ENCODE assay signal across 6 cellular contexts in genomic region chr12:131286301-131286700, GRCh38.
DNase-seq lines count a peak whose midpoint lies in the region; ATAC-seq, FAIRE-seq and TF ChIP-seq lines count a peak whose summit lies in the region.
"Not testable (repeated sequence)": the region's sequence is repeated elsewhere in the genome, so short reads cannot be mapped to it uniquely, and the experiment has no call there.

No MANE protein-coding gene starts in this region.

- TF ChIP-seq POLR2A in K562 (conservative IDR thresholded peaks at IDR 0.05); upper lobe of left lung (IDR thresholded peaks at IDR 0.05): not testable (repeated sequence)

- not testable (repeated sequence) for H3K9me3 ChIP-seq in K562 (replicated peaks; ENCODE audit: control insufficient read depth, insufficient read depth, low read depth, low read length); endodermal cell (ENCODE audit: control insufficient read depth, low read length); upper lobe of left lung

- not testable (repeated sequence) for H3K9me1 ChIP-seq in K562 (ENCODE audit: control insufficient read depth, insufficient read depth, low read length)

- H3K36me3 Mint-ChIP-seq in endodermal cell (ENCODE audit: low read depth), result not testable (repeated sequence)

- CTCF ChIA-PET in K562 (lab: Yijun Ruan, JAX; ENCODE audit: low intra/inter-chr PET ratio), result not testable (repeated sequence)

- H3K79me2 ChIP-seq in K562 (ENCODE audit: control insufficient read depth, insufficient read depth, low read length), result not testable (repeated sequence)

- not testable (repeated sequence) for H3K9ac ChIP-seq in K562 (ENCODE audit: insufficient read depth in 1 of 2, low read depth in 2 of 2, low read length in 2 of 2); endodermal cell (ENCODE audit: extremely low read depth, low read length, poor library complexity, severe bottlenecking)

- not testable (repeated sequence) for DNase-seq in HTR-8/SVneo (ENCODE audit: insufficient read length, low spot score); K562 (ENCODE audit: extremely low read depth in 1 of 4, low spot score in 3 of 4)
- DNase-seq in endodermal cell, result peak; percentile 34
- DNase-seq in left lobe of liver (ENCODE audit: low spot score), result peak; percentile 22
- DNase-seq in posterior vena cava (ENCODE audit: low spot score), result peak; percentile 51
- DNase-seq in upper lobe of left lung, result peak; percentile 14 to 49

- in situ Hi-C loops in K562 (cut with MboI), result not testable (repeated sequence)

- POLR2A ChIA-PET in K562 (lab: Yijun Ruan, JAX), result not testable (repeated sequence)

- H3K36me3 ChIP-seq in K562 (ENCODE audit: control insufficient read depth, insufficient read depth, low read length); endodermal cell (ENCODE audit: control insufficient read depth, insufficient read depth, low read length); upper lobe of left lung: not testable (repeated sequence)

- H3K27me3 Mint-ChIP-seq in endodermal cell (ENCODE audit: insufficient read depth), result not testable (repeated sequence)

- not testable (repeated sequence) for TF ChIP-seq CTCF in K562 (IDR thresholded peaks at IDR 0.05 in 2 of 3, conservative IDR thresholded peaks at IDR 0.05 in 1 of 3; ENCODE audit: insufficient read depth in 2 of 3, low read depth in 1 of 3, low read length in 3 of 3); endodermal cell (conservative IDR thresholded peaks at IDR 0.05); upper lobe of left lung (IDR thresholded peaks at IDR 0.05)

- 27% methylated on average over 3 of the region's 24 CpGs for WGBS in K562 (ENCODE audit: insufficient coverage, low coverage, missing lambda C conversion rate)
- 88% methylated on average over 6 of the region's 24 CpGs; no CpG with 5 or more reads in 1 of the 2 experiments for WGBS in endodermal cell (ENCODE audit: insufficient coverage in 1 of 2, insufficient read length in 1 of 2), 2 experiments
- WGBS in upper lobe of left lung, 2 donors, result 88% methylated on average over 15 of the region's 24 CpGs; no CpG with 5 or more reads in 1 of the 2 donors

- not testable (repeated sequence) for H3K4me2 ChIP-seq in K562 (ENCODE audit: insufficient read depth, low read length)

- not testable (repeated sequence) for BruUV-seq in K562 (replicated peaks; lab: Mats Ljungman, UMichigan)

- not testable (repeated sequence) for H3K27ac Mint-ChIP-seq in endodermal cell

- not testable (repeated sequence) for H3K4me1 Mint-ChIP-seq in endodermal cell

- H3K27me3 ChIP-seq in K562 (ENCODE audit: control insufficient read depth in 2 of 2, insufficient read depth in 2 of 2, low read length in 2 of 2), result peaks cover 3 to 27% of the 10 kb centered on the region in 2 experiments; a peak in 3 of 5 replicates
- not testable (repeated sequence) for H3K27me3 ChIP-seq in endodermal cell (ENCODE audit: control insufficient read depth, insufficient read depth, low read length, poor library complexity, severe bottlenecking); upper lobe of left lung

- H3K4me1 ChIP-seq in K562 (replicated peaks in 1 of 2; ENCODE audit: control insufficient read depth in 2 of 2, insufficient read depth in 2 of 2, low read length in 2 of 2), result peaks cover 0 to 15% of the 10 kb centered on the region in 2 experiments; a peak in 2 of 5 replicates
- not testable (repeated sequence) for H3K4me1 ChIP-seq in endodermal cell (ENCODE audit: control insufficient read depth, insufficient read depth, low read length); upper lobe of left lung

- H3K27ac ChIP-seq in K562 (ENCODE audit: extremely low read depth, low read depth, low read length); endodermal cell (ENCODE audit: low read depth, low read length); upper lobe of left lung: not testable (repeated sequence)

- H3K9me3 Mint-ChIP-seq in endodermal cell, result not testable (repeated sequence)

- intact Hi-C loops in K562 (cut with micrococcal nuclease); posterior vena cava (cut with DNase I): not testable (repeated sequence)

- H2AFZ ChIP-seq in K562 (ENCODE audit: low read depth, low read length), result not testable (repeated sequence)

- peak; percentile 69 for FAIRE-seq in HTR-8/SVneo (lab: Jason Lieb, UNC)
- FAIRE-seq in K562 (lab: Jason Lieb, UNC), result peak; percentile 15

- H3K4me3 Mint-ChIP-seq in endodermal cell, result not testable (repeated sequence)

- ATAC-seq in K562; left lobe of liver; upper lobe of left lung (ENCODE audit: low FRiP score in 2 of 2): not testable (repeated sequence)

- not testable (repeated sequence) for H3K4me3 ChIP-seq in K562; endodermal cell (ENCODE audit: low read length); upper lobe of left lung

- TF ChIP-seq EP300 in K562 (IDR thresholded peaks at IDR 0.05; ENCODE audit: low read length); upper lobe of left lung (IDR thresholded peaks at IDR 0.05): not testable (repeated sequence)

- not testable (repeated sequence) for H4K20me1 ChIP-seq in K562 (replicated peaks; ENCODE audit: control insufficient read depth, insufficient read depth, low read length)

- TF ChIP-seq RAD21 in K562 (CRISPR knock-in tag; conservative IDR thresholded peaks at IDR 0.05 in 1 of 2, IDR thresholded peaks at IDR 0.05 in 1 of 2), result not testable (repeated sequence)
